Comparison of ENCODE assay signal across 14 cellular contexts in the genomic region with DNA sequence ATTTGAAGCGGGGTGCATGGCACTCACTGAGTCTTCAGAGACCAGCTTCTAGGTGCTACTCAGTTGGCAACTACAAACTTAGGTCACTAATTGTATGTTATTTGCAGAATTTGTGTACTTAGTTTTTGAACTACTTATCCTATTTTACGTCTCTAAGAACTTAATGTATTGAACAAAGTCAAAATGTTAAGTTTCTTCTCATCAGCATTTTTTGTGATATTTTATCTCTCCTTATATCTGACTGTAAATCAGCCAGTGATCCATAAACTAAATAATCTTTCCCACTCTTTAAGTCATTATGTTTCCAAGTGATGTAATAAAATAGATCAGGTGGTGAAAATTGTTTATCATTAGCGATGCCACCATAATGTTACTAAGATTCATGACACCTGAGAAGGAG.
"Had no signal": no experiment of that assay in that cellular context is flagged by ENCODE, and none has a peak within 500 bp of the region (broad histone marks: within the 10 kb centered on the region; RNA-seq: fewer than 3 reads in every experiment).

No MANE protein-coding gene starts in this region.

- H3K36me3 Mint-ChIP-seq: brain had no signal

- H3K27me3 Mint-ChIP-seq: activated naive CD8-positive, alpha-beta T cell; brain; dendritic cell treated with granulocyte-macrophage colony-stimulating factor and Interleukin-4, amounts not matched to agents 40 ng/mL and 50 ng/mL, for 4 days; effector memory CD8-positive, alpha-beta T cell; naive B cell; stimulated activated naive B cell treated with anti-CD40 and anti-IgM and Interleukin-4, amounts not matched to agents 10 μg/mL and 1 μg/mL and 100 μg/mL, for 72 hours had no signal

- H3K9me3 ChIP-seq: ovary, tibial artery had no signal

- H3K4me3 Mint-ChIP-seq: brain; dendritic cell treated with granulocyte-macrophage colony-stimulating factor and Interleukin-4, amounts not matched to agents 40 ng/mL and 50 ng/mL, for 4 days; effector memory CD8-positive, alpha-beta T cell; naive B cell; stimulated activated naive B cell treated with anti-CD40 and anti-IgM and Interleukin-4, amounts not matched to agents 10 μg/mL and 1 μg/mL and 100 μg/mL, for 72 hours had no signal

- H3K9me3 Mint-ChIP-seq: brain; dendritic cell treated with granulocyte-macrophage colony-stimulating factor and Interleukin-4, amounts not matched to agents 40 ng/mL and 50 ng/mL, for 4 days; effector memory CD8-positive, alpha-beta T cell; naive B cell; stimulated activated naive B cell treated with anti-CD40 and anti-IgM and Interleukin-4, amounts not matched to agents 10 μg/mL and 1 μg/mL and 100 μg/mL, for 72 hours had no signal

- H3K4me1 ChIP-seq: tibial artery had no signal

- H3K36me3 ChIP-seq: ovary had no signal

- H3K4me3 ChIP-seq: ovary, skin epidermis, tibial artery had no signal

- ATAC-seq: effector memory CD8-positive, alpha-beta T cell; left colon had no signal

- H3K27me3 ChIP-seq: ovary, tibial artery had no signal

- DNase-seq: activated CD8-positive, alpha-beta memory T cell treated with anti-CD3 and anti-CD28 coated beads, Interleukin-2, amount 50 U/mL, for 48 hours; activated effector memory CD4-positive, alpha-beta T cell treated with Interleukin-2 at 50 U/mL for 16 hours; cerebellar nuclear complex; effector memory CD8-positive, alpha-beta T cell; left colon; naive B cell; ovary; stimulated activated CD4-positive, alpha-beta T cell treated with anti-CD3 and anti-CD28 coated beads, Interleukin-4, amount 100 ng/mL, for 1 hour; stimulated activated naive B cell treated with anti-CD40 and anti-IgM and Interleukin-4, amounts not matched to agents 10 μg/mL and 1 μg/mL and 100 μg/mL, for 72 hours; tibial artery had no signal

- H3K27ac ChIP-seq: ovary, tibial artery had no signal

- H3K27ac Mint-ChIP-seq: stimulated activated naive B cell treated with anti-CD40 and anti-IgM and Interleukin-4, amounts not matched to agents 10 μg/mL and 1 μg/mL and 100 μg/mL, for 72 hours had no signal

- H3K4me1 Mint-ChIP-seq: naive B cell had no signal
